9 cellular contexts compared by ENCODE assay signal in the genomic region with DNA sequence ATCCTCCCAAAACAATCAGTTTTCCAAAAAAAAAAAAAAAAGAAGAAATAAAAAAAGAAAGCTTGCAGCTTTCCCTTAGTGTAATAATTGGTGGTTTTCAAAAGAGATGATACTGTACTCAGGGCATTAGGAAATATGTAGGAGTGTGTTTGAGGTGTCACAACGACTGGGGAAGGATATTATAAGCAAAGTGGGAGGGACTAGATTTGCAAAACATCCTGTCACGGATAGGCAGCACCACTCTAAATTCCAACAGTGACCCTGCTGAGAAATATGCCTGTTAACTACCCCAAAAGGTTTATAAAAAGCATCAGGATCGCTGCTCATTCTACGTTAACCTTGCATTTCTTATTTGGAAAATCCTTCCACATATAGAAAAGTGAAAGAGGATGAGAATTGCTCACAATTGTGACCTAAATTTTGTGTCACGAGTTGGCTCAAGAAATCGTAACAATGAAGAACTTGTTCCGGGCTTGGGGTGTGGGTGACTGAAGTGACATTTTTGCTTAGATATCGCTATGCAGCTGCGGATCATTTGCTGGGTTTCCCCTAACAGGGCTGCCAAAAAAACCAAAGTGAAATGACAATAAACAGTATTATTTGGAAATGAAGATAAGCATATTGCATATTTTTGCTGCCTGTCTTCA. TPM values are rescaled to one million over a fixed set of nuclear protein-coding genes. Genes with fewer than 3 reads are reported as not detected.
DNase-seq lines count a peak whose midpoint lies in the region; ATAC-seq lines count a peak whose summit lies in the region.
"Had no signal": no experiment of that assay in that cellular context is flagged by ENCODE, and none has a peak within 500 bp of the region (broad histone marks: within the 10 kb centered on the region; RNA-seq: fewer than 3 reads in every experiment).

No MANE protein-coding gene starts in this region.

- no peaks in the 10 kb centered on the region for H3K27me3 Mint-ChIP-seq in T-helper 2 cell treated with Interferon-gamma antibody and Interleukin-4, amounts not matched to agents 5 μg/mL and 100 μg/mL, for 36 hours (ENCODE audit: low read depth)

- peak overlapping the region; percentile 62 for H3K4me3 Mint-ChIP-seq in T-helper 2 cell treated with Interferon-gamma antibody and Interleukin-4, amounts not matched to agents 5 μg/mL and 100 μg/mL, for 36 hours

- intact Hi-C loops in sciatic nerve (cut with DNase I): no loop called here

- peaks cover 49% of the 10 kb centered on the region for H3K36me3 Mint-ChIP-seq in T-helper 2 cell treated with Interferon-gamma antibody and Interleukin-4, amounts not matched to agents 5 μg/mL and 100 μg/mL, for 36 hours (ENCODE audit: low read depth)

- H3K27ac Mint-ChIP-seq in T-helper 2 cell treated with Interferon-gamma antibody and Interleukin-4, amounts not matched to agents 5 μg/mL and 100 μg/mL, for 36 hours: peak overlapping the region; percentile 77

- DNase-seq in ELR (ENCODE audit: low read depth) (peak; percentile 27), fibroblast of gingiva (ENCODE audit: low read depth) (peak; percentile 67), sciatic nerve (ENCODE audit: low spot score) (no peak)
- DNase-seq in T-helper 2 cell treated with Interferon-gamma antibody and Interleukin-4, amounts not matched to agents 5 μg/mL and 100 μg/mL, for 36 hours (ENCODE audit: low spot score): peak; percentile 45
- no peak for DNase-seq in NK-92 treated with Interleukin-12 subunit alpha and Interleukin-12 subunit beta, amount 100 ng/mL, for 24 hours (lab: John Stamatoyannopoulos, UW)
- DNase-seq: NCI-H1694 had no signal

- ATAC-seq in sciatic nerve (peak; percentile 62), GM21529 (IDR thresholded peaks at IDR 0.05; ENCODE audit: unreplicated experiment) (no peak), HG03045 (IDR thresholded peaks at IDR 0.05; ENCODE audit: unreplicated experiment) (no peak), GM21526 (IDR thresholded peaks at IDR 0.05; ENCODE audit: low FRiP score, unreplicated experiment) (no peak)

- H3K9me3 Mint-ChIP-seq in T-helper 2 cell treated with Interferon-gamma antibody and Interleukin-4, amounts not matched to agents 5 μg/mL and 100 μg/mL, for 36 hours: no peaks in the 10 kb centered on the region

- H3K4me1 Mint-ChIP-seq in T-helper 2 cell treated with Interferon-gamma antibody and Interleukin-4, amounts not matched to agents 5 μg/mL and 100 μg/mL, for 36 hours (ENCODE audit: low read depth): peaks cover 59% of the 10 kb centered on the region

RNA-seq across cellular contexts. Expression of gene N4BP1, which starts 51.6 kb away (rescaled TPM):
- total RNA-seq in sciatic nerve: 48.5 TPM

Comparison
In these comparisons a context has a peak if more than half of its experiments do, and no peak if none do; other contexts are left out.
1. DNase-seq: peak in ELR (single experiment), T-helper 2 cell treated with Interferon-gamma antibody and Interleukin-4, amounts not matched to agents 5 μg/mL and 100 μg/mL, for 36 hours (single experiment) and fibroblast of gingiva (single experiment); none in sciatic nerve (single experiment) and NK-92 treated with Interleukin-12 subunit alpha and Interleukin-12 subunit beta, amount 100 ng/mL, for 24 hours (single experiment).